8 cellular contexts compared by ENCODE assay signal in genomic region chr3:47512416-47513124, GRCh38. TPM values are rescaled to one million over a fixed set of nuclear protein-coding genes. Genes with fewer than 3 reads are reported as not detected.
A peak's percentile ranks its signal among the peaks of the same experiment; 100 is the strongest.
DNase-seq lines count a peak whose midpoint lies in the region; ATAC-seq and TF ChIP-seq lines count a peak whose summit lies in the region.

No MANE protein-coding gene starts in this region.

- CTCF ChIA-PET in CD4-positive, alpha-beta T cell (lab: Charles Lee) = interaction anchor here (0.6 to 1.5 kb wide), 3 partner anchors 10 to 312 kb away, joined by 3 to 5 read pairs (median 3); partner anchors contain the start of gene SCAP

- H3K9me3 ChIP-seq in CD4-positive, alpha-beta T cell (ENCODE audit: control insufficient read depth, low read length) = no peaks in the 10 kb centered on the region
- no peaks in the 10 kb centered on the region for H3K9me3 ChIP-seq in thymus (ENCODE audit: control insufficient read depth)

- no peak for TF ChIP-seq CTCF in CD4-positive, alpha-beta T cell (IDR thresholded peaks at IDR 0.05)
- TF ChIP-seq CTCF in mesothelial cell of epicardium (IDR thresholded peaks at IDR 0.05; ENCODE audit: unreplicated experiment) = no peak

- peaks cover 28% of the 10 kb centered on the region for H3K4me1 Mint-ChIP-seq in CD4-positive, alpha-beta T cell (ENCODE audit: low read depth)
- peaks cover 19% of the 10 kb centered on the region for H3K4me1 Mint-ChIP-seq in mesothelial cell of epicardium

- H3K27ac Mint-ChIP-seq in CD4-positive, alpha-beta T cell = peak overlapping the region; percentile 89
- peak overlapping the region; percentile 97 for H3K27ac Mint-ChIP-seq in mesothelial cell of epicardium

- ATAC-seq in CD4-positive, alpha-beta T cell (ENCODE audit: poor library complexity) = peak; percentile 14
- ATAC-seq in HG02642 (IDR thresholded peaks at IDR 0.05; ENCODE audit: poor library complexity, unreplicated experiment) (peak; percentile 16), GM19467 (IDR thresholded peaks at IDR 0.05; ENCODE audit: unreplicated experiment) (no peak)

- peaks cover 15% of the 10 kb centered on the region for H3K4me1 ChIP-seq in thymus (ENCODE audit: control insufficient read depth, insufficient read depth, low read length)

- H3K4me3 ChIP-seq in thymus (ENCODE audit: low read length) = peak overlapping the region; percentile 96

- WGBS in thymus = 24% methylated on average over 36 of the region's 36 CpGs

- H3K27me3 Mint-ChIP-seq in CD4-positive, alpha-beta T cell = no peaks in the 10 kb centered on the region
- H3K27me3 Mint-ChIP-seq in mesothelial cell of epicardium (ENCODE audit: low read depth) = no peaks in the 10 kb centered on the region

- intact Hi-C loops in CD4-positive, alpha-beta T cell (cut with DNase I, micrococcal nuclease) = loop anchor here (1.0 to 10.0 kb wide), 10 partner anchors 35 to 1495 kb away; partner anchors contain the start of genes SCAP (in 2 of the 2), DHX30 (in 1 of the 2), KIF9 (in 1 of the 2) and KLHL18 (in 1 of the 2)

- H3K36me3 ChIP-seq in thymus (ENCODE audit: control insufficient read depth, insufficient read depth) = peaks cover 19% of the 10 kb centered on the region

- H3K9me3 Mint-ChIP-seq in CD4-positive, alpha-beta T cell = no peaks in the 10 kb centered on the region
- no peaks in the 10 kb centered on the region for H3K9me3 Mint-ChIP-seq in mesothelial cell of epicardium

- no peaks in the 10 kb centered on the region for H3K27me3 ChIP-seq in CD4-positive, alpha-beta T cell (ENCODE audit: control insufficient read depth, insufficient read depth, low read length)
- no peaks in the 10 kb centered on the region for H3K27me3 ChIP-seq in thymus (ENCODE audit: control insufficient read depth, insufficient read depth)

- peak overlapping the region; percentile 93 for H3K27ac ChIP-seq in CD4-positive, alpha-beta T cell (ENCODE audit: low read depth, low read length)
- no peak overlapping the region for H3K27ac ChIP-seq in thymus (ENCODE audit: low read depth)

- peak overlapping the region; percentile 99 for H3K4me3 Mint-ChIP-seq in CD4-positive, alpha-beta T cell
- peak overlapping the region; percentile 97 for H3K4me3 Mint-ChIP-seq in mesothelial cell of epicardium

- H3K36me3 Mint-ChIP-seq in CD4-positive, alpha-beta T cell (ENCODE audit: low read depth) = peaks cover 29% of the 10 kb centered on the region
- peaks cover 11% of the 10 kb centered on the region for H3K36me3 Mint-ChIP-seq in mesothelial cell of epicardium

- peak in 8 of 10 experiments; percentile 4 to 40 (median 12) for DNase-seq in CD4-positive, alpha-beta T cell
- DNase-seq in T-helper 1 cell (peak in 4 of 5 donors; percentile 12 to 33 (median 16)), ecto neural progenitor cell (ENCODE audit: low spot score) (peak; percentile 54), mesothelial cell of epicardium (ENCODE audit: low spot score in 2 of 2, unreplicated experiment in 2 of 2) (peak in 1 of 2 experiments; percentile 53), epidermal melanocyte (ENCODE audit: insufficient read length, low spot score) (no peak)

- POLR2A ChIA-PET in CD4-positive, alpha-beta T cell (lab: Charles Lee) = interaction anchor here (0.6 to 1.9 kb wide), 6 partner anchors 21 to 1823 kb away, joined by 3 to 9 read pairs (median 5); partner anchors contain the start of genes NDUFAF3, PTPN23 and SMARCC1

RNA-seq across cellular contexts. Expression of gene ELP6, which starts 0.9 kb away (rescaled TPM):
- total RNA-seq in CD4-positive, alpha-beta T cell = 10 to 100 TPM; 11.0 to 12.3 TPM
- 45.0 to 49.2 TPM (median 45.5 TPM) in 3 replicates for total RNA-seq in mesothelial cell of epicardium
- polyA plus RNA-seq in thymus = 28.0 TPM

RNA-seq across cellular contexts. Expression of gene SCAP, which starts 36.8 kb away (rescaled TPM):
- total RNA-seq in CD4-positive, alpha-beta T cell = 10 to 100 TPM; 58.3 to 60.3 TPM
- total RNA-seq in mesothelial cell of epicardium = 104 to 113 TPM (median 109 TPM) in 3 replicates
- 40.5 TPM for polyA plus RNA-seq in thymus
